Comparison of ENCODE assay signal across 8 cellular contexts in the genomic region with DNA sequence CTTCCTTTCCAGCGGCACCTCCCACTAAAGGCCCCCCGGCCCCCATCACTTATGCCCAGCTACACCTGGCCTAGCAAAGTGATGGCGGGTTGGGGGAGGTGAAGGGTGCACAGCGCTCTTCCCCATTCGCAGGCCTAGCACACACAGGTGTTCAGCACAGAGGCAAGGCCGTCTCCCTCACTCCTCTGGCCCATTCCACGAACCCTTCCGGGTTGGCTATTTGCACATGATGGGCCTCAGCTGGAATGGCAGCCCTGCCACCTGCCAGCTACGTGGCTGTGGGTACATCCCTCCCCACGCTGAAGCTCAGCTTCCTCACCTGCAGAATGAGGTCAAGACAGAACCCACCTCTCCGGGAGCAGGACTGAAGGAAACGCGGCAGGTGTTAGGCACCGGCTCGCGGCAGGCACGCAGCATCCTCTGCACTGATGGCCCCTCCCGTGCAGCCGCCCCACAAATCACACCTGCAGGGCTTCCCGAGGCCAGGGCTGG. TPM values are rescaled to one million over a fixed set of nuclear protein-coding genes. Genes with fewer than 3 reads are reported as not detected.
DNase-seq lines count a peak whose midpoint lies in the region; ATAC-seq and TF ChIP-seq lines count a peak whose summit lies in the region.
"Had no signal": no experiment of that assay in that cellular context is flagged by ENCODE, and none has a peak within 500 bp of the region (broad histone marks: within the 10 kb centered on the region; RNA-seq: fewer than 3 reads in every experiment).

No MANE protein-coding gene starts in this region.

- no peak overlapping the region for H2AFZ ChIP-seq in neural progenitor cell (replicated peaks)

- no peak overlapping the region for H3K27ac Mint-ChIP-seq in neural progenitor cell
- H3K27ac Mint-ChIP-seq: T-helper 17 cell had no signal

- no peak overlapping the region for H3K4me3 Mint-ChIP-seq in neural progenitor cell
- H3K4me3 Mint-ChIP-seq: T-helper 17 cell had no signal

- H3K36me3 ChIP-seq in neutrophil (peaks cover 10% of the 10 kb centered on the region), neural progenitor cell (no peaks in the 10 kb centered on the region)

- H3K9me3 ChIP-seq in neutrophil (no peaks in the 10 kb centered on the region), neural progenitor cell (ENCODE audit: low read depth) (no peaks in the 10 kb centered on the region)

- H3K36me3 Mint-ChIP-seq in neural progenitor cell = no peaks in the 10 kb centered on the region

- peak overlapping the region; percentile 76 for H3K27ac ChIP-seq in neutrophil
- no peak overlapping the region for H3K27ac ChIP-seq in neural progenitor cell

- TF ChIP-seq CTCF in neutrophil (IDR thresholded peaks at IDR 0.05) (no peak), neural progenitor cell (IDR thresholded peaks at IDR 0.05) (no peak)

- no peak overlapping the region for H3K4me2 ChIP-seq in neural progenitor cell

- no peaks in the 10 kb centered on the region for H3K79me2 ChIP-seq in neural progenitor cell (ENCODE audit: low read depth)

- H3K4me3 ChIP-seq in neutrophil (ENCODE audit: low read depth in 1 of 2, low read length in 1 of 2) (peak overlapping the region; percentile 39 to 55), neural progenitor cell (no peak overlapping the region)

- peaks cover 59% of the 10 kb centered on the region for H4K20me1 ChIP-seq in neural progenitor cell (ENCODE audit: low read depth)

- H3K27me3 ChIP-seq in neutrophil = no peaks in the 10 kb centered on the region
- H3K27me3 ChIP-seq in neural progenitor cell = peaks cover 9% of the 10 kb centered on the region

- H3K4me1 ChIP-seq in neutrophil (ENCODE audit: control insufficient read depth in 1 of 2, insufficient read depth in 1 of 2, low read depth in 1 of 2, low read length in 1 of 2) = peaks cover 74 to 82% of the 10 kb centered on the region in 2 experiments
- peaks cover 17% of the 10 kb centered on the region for H3K4me1 ChIP-seq in neural progenitor cell

- peaks cover 17% of the 10 kb centered on the region for H3K27me3 Mint-ChIP-seq in neural progenitor cell (ENCODE audit: insufficient read depth, low read depth)
- H3K27me3 Mint-ChIP-seq: T-helper 17 cell had no signal

- H3K9me3 Mint-ChIP-seq in neural progenitor cell = no peaks in the 10 kb centered on the region

- peaks cover 8% of the 10 kb centered on the region for H3F3A ChIP-seq in neural progenitor cell (ENCODE audit: low read depth)

- no peak overlapping the region for H3K9ac ChIP-seq in neural progenitor cell

- DNase-seq in NCI-H2196 treated with DMSO at 0.1 percent for 48 hours (lab: John Stamatoyannopoulos, UW; ENCODE audit: unreplicated experiment) = peak; percentile 43
- no peak for DNase-seq in neural progenitor cell (ENCODE audit: low spot score)
- DNase-seq in DMS79 (lab: John Stamatoyannopoulos, UW) = no peak
- DNase-seq in HCEC 1CT = no peak
- DNase-seq: T-helper 17 cell had no signal

- peaks cover 29% of the 10 kb centered on the region for H3K4me1 Mint-ChIP-seq in neural progenitor cell

- ATAC-seq in GM18502 (IDR thresholded peaks at IDR 0.05; ENCODE audit: poor library complexity, unreplicated experiment) (peak; percentile 18), HG02759 (IDR thresholded peaks at IDR 0.05; ENCODE audit: unreplicated experiment) (peak; percentile 16)

RNA-seq across cellular contexts. Expression of gene KIAA0930, which starts 4.8 kb away (rescaled TPM):
- 15.0 and 36.7 TPM in 2 replicates for total RNA-seq in neural progenitor cell (ENCODE audit: low replicate concordance)

RNA-seq across cellular contexts. Expression of gene UPK3A, which starts 48.9 kb away (rescaled TPM):
- 0.50 TPM in 1 of 2 replicates, not detected in the other for total RNA-seq in neural progenitor cell (ENCODE audit: low replicate concordance)
